29 cellular contexts compared by ENCODE assay signal in genomic region chr4:11134705-11135104, GRCh38.
"Had no signal": no experiment of that assay in that cellular context is flagged by ENCODE, and none has a peak within 500 bp of the region (broad histone marks: within the 10 kb centered on the region; RNA-seq: fewer than 3 reads in every experiment).

No MANE protein-coding gene starts in this region.

- H3K27me3 ChIP-seq: colonic mucosa, esophagus muscularis mucosa, esophagus squamous epithelium, foreskin keratinocyte, gastrocnemius medialis, gastroesophageal sphincter, heart left ventricle, heart right ventricle had no signal

- H3K4me1 ChIP-seq: colonic mucosa, esophagus muscularis mucosa, esophagus squamous epithelium, foreskin keratinocyte, gastrocnemius medialis, gastroesophageal sphincter had no signal

- H3K4me3 Mint-ChIP-seq: dendritic cell treated with granulocyte-macrophage colony-stimulating factor and Interleukin-4, amounts not matched to agents 40 ng/mL and 50 ng/mL, for 4 days; effector memory CD8-positive, alpha-beta T cell; endodermal cell had no signal

- ATAC-seq: effector memory CD8-positive, alpha-beta T cell; esophagus mucosa; foreskin keratinocyte; gastrocnemius medialis; gastroesophageal sphincter; heart left ventricle; heart right ventricle had no signal

- H3K9me3 ChIP-seq: colonic mucosa, esophagus muscularis mucosa, esophagus squamous epithelium, gastrocnemius medialis, gastroesophageal sphincter had no signal

- H3K27ac ChIP-seq: colonic mucosa, coronary artery, dorsolateral prefrontal cortex, epithelial cell of prostate, esophagus muscularis mucosa, esophagus squamous epithelium, foreskin keratinocyte, gastrocnemius medialis, gastroesophageal sphincter, heart left ventricle, heart right ventricle had no signal

- DNase-seq: colonic mucosa; cortex of kidney; dermis blood vessel endothelial cell; dorsolateral prefrontal cortex; effector CD4-positive, alpha-beta T cell; effector CD8-positive, alpha-beta T cell; effector memory CD4-positive, alpha-beta T cell; effector memory CD8-positive, alpha-beta T cell; endodermal cell; erythroblast; esophagus squamous epithelium; foreskin fibroblast; foreskin keratinocyte; foreskin melanocyte; gastrocnemius medialis; glutamatergic neuron; head of caudate nucleus; heart left ventricle; heart right ventricle had no signal

- H3K27me3 Mint-ChIP-seq: dendritic cell treated with granulocyte-macrophage colony-stimulating factor and Interleukin-4, amounts not matched to agents 40 ng/mL and 50 ng/mL, for 4 days; effector memory CD8-positive, alpha-beta T cell had no signal

- H3K27ac Mint-ChIP-seq: dendritic cell treated with granulocyte-macrophage colony-stimulating factor and Interleukin-4, amounts not matched to agents 40 ng/mL and 50 ng/mL, for 4 days; effector memory CD8-positive, alpha-beta T cell; endodermal cell had no signal

- H3K4me1 Mint-ChIP-seq: endodermal cell had no signal

- FAIRE-seq: colon, endometrium, endothelial cell of umbilical vein, frontal cortex had no signal

- H3K4me3 ChIP-seq: colonic mucosa, coronary artery, dorsolateral prefrontal cortex, esophagus muscularis mucosa, esophagus squamous epithelium, gastrocnemius medialis, gastroesophageal sphincter, heart left ventricle, heart right ventricle had no signal

- H3K36me3 ChIP-seq: colonic mucosa, esophagus muscularis mucosa, esophagus squamous epithelium, gastrocnemius medialis, gastroesophageal sphincter, heart left ventricle, heart right ventricle had no signal
